In the genomic region with DNA sequence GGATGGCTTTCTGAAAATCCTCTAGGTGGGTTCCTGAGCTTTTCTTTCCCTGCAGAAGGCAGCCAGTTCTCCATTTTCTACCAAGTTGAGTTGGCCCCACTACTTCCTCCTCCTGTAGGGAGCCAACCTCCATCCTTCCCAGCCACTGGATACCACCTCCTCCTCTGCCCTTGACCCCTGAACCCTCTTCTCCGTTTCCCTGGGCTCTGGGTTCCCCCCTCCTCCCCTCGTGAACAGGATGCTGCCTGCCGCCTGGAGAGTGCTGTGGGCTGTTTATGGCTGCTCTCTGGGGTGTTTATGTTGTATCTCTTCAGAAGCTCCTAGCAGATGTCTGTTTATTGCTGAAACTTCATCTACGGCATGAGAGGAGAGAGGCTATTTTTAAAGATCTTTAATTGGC, we compare ENCODE assay signal across 10 cellular contexts. TPM values are rescaled to one million over a fixed set of nuclear protein-coding genes. Genes with fewer than 3 reads are reported as not detected.
DNase-seq lines count a peak whose midpoint lies in the region; ATAC-seq and TF ChIP-seq lines count a peak whose summit lies in the region.
"Had no signal": no experiment of that assay in that cellular context is flagged by ENCODE, and none has a peak within 500 bp of the region (broad histone marks: within the 10 kb centered on the region; RNA-seq: fewer than 3 reads in every experiment).

No MANE protein-coding gene starts in this region.

- TF ChIP-seq CTCF in RWPE1 (conservative IDR thresholded peaks at IDR 0.05; ENCODE audit: low read depth), result no peak
- TF ChIP-seq CTCF in foreskin keratinocyte (conservative IDR thresholded peaks at IDR 0.05), result peak; percentile 16
- TF ChIP-seq CTCF in testis (IDR thresholded peaks at IDR 0.05), result no peak

- WGBS in testis, 2 donors, result 11 to 22% methylated on average over 4 of the region's 4 CpGs
- 7 to 15% methylated on average over 4 of the region's 4 CpGs for WGBS in aorta, 2 donors

- no peak for TF ChIP-seq POLR2A in testis (IDR thresholded peaks at IDR 0.05)

- H3K27ac ChIP-seq in RWPE1 (peak overlapping the region; percentile 57; the same call in 1 of the 2 replicates), foreskin keratinocyte (no peak overlapping the region), testis (peak overlapping the region; percentile 85 to 95), aorta (ENCODE audit: low read depth in 1 of 2, low read length in 2 of 2) (peak overlapping the region in 1 of 2 donors; percentile 55)

- peak; percentile 16 for DNase-seq in SIG-M5 treated with dmso at 0.1 percent for 504 hours (lab: John Stamatoyannopoulos, UW; ENCODE audit: unreplicated experiment)
- no peak for DNase-seq in SIG-M5 (lab: John Stamatoyannopoulos, UW)
- no peak for DNase-seq in RWPE1 (ENCODE audit: low spot score)
- DNase-seq in foreskin keratinocyte, result no peak
- DNase-seq in testis, result no peak
- no peak for DNase-seq in aorta
- DNase-seq in stimulated activated CD4-positive, alpha-beta T cell treated with anti-CD3 and anti-CD28 coated beads, Interleukin-15, amount 100 ng/mL, for 24 hours, result no peak
- DNase-seq: activated CD4-positive, CD25-positive, alpha-beta regulatory T cell treated with anti-CD3 and anti-CD28 coated beads, Interleukin-2, amount 50 U/mL, for 72 hours; posterior cingulate gyrus had no signal

- H3K4me3 ChIP-seq in testis (no peak overlapping the region), aorta (ENCODE audit: low read length in 2 of 2) (no peak overlapping the region)

- CTCF ChIA-PET in RWPE1 (lab: Yijun Ruan, JAX), result no interaction called here

- intact Hi-C loops in testis (cut with DNase I; ENCODE audit: low total_unique reads) (loop anchor here (10.0 kb wide), 1 partner anchor 116 kb away; no protein-coding TSS in a partner anchor), aorta (cut with DNase I) (loop anchor here in 1 of 2 donors (10.0 kb wide), 1 partner anchor 116 kb away; no protein-coding TSS in a partner anchor)

- no peak for ATAC-seq in foreskin keratinocyte
- no peak for ATAC-seq in aorta (ENCODE audit: low FRiP score)
- no peak for ATAC-seq in HG03469 (IDR thresholded peaks at IDR 0.05; ENCODE audit: unreplicated experiment)

- H3K9me3 ChIP-seq in testis (no peaks in the 10 kb centered on the region), aorta (ENCODE audit: control insufficient read depth, low read length) (no peaks in the 10 kb centered on the region)

- POLR2A ChIA-PET in RWPE1 (lab: Yijun Ruan, JAX; ENCODE audit: low non-redundant PET), result no interaction called here

- H3K27me3 ChIP-seq in foreskin keratinocyte (no peaks in the 10 kb centered on the region), testis (no peaks in the 10 kb centered on the region), aorta (ENCODE audit: control insufficient read depth in 1 of 2, insufficient read depth in 2 of 2, low read length in 1 of 2) (no peaks in the 10 kb centered on the region)

- no peaks in the 10 kb centered on the region for H3K36me3 ChIP-seq in testis (ENCODE audit: low read depth, missing control alignments)
- peaks cover 0 to 1% of the 10 kb centered on the region in 2 donors for H3K36me3 ChIP-seq in aorta (ENCODE audit: control insufficient read depth in 1 of 2, insufficient read depth in 2 of 2, low read length in 1 of 2)

- H3K4me1 ChIP-seq in foreskin keratinocyte (peaks cover 55% of the 10 kb centered on the region), testis (peaks cover 74% of the 10 kb centered on the region), aorta (ENCODE audit: control insufficient read depth in 1 of 2, insufficient read depth in 2 of 2, low read length in 2 of 2) (peaks cover 13 to 22% of the 10 kb centered on the region in 2 donors)

RNA-seq across cellular contexts. Expression of gene MICAL2, which starts 8.6 kb away (rescaled TPM):
- total RNA-seq in foreskin keratinocyte, result 185 and 192 TPM in 2 replicates
- 40.2 and 42.9 TPM in 2 replicates for polyA plus RNA-seq in foreskin keratinocyte
- total RNA-seq in testis, result 100 to 1,000 TPM; 401 to 461 TPM
- polyA plus RNA-seq in testis (ENCODE audit: insufficient read depth, low read depth, low replicate concordance), result 224 TPM
- total RNA-seq in aorta, result 100 to 1,000 TPM; 315 to 605 TPM
- 100 to 1,000 TPM in 1 of 2 donors, 10 to 100 TPM in 1; 87.7 to 245 TPM for polyA plus RNA-seq in aorta
